ENCODE assay signal across 7 cellular contexts in genomic region chr6:11756292-11756691, GRCh38. TPM values are rescaled to one million over a fixed set of nuclear protein-coding genes. Genes with fewer than 3 reads are reported as not detected.
"Had no signal": no experiment of that assay in that cellular context is flagged by ENCODE, and none has a peak within 500 bp of the region (broad histone marks: within the 10 kb centered on the region; RNA-seq: fewer than 3 reads in every experiment).

No MANE protein-coding gene starts in this region.

- H3K4me3 Mint-ChIP-seq: GM23338, H9, HFFc6 had no signal

- ATAC-seq: GM23338, K562 had no signal

- H3K9me3 Mint-ChIP-seq: GM23338 had no signal

- DNase-seq: H9, HCEC 1CT, HFFc6, IMR-90, KG1 had no signal

- H3K27ac Mint-ChIP-seq: GM23338, H9, HFFc6 had no signal

- H3K4me2 ChIP-seq: GM23338 had no signal

- H3K4me3 ChIP-seq: GM23338, K562 had no signal

RNA-seq across cellular contexts. Expression of gene ADTRP, which starts 22.3 kb away (rescaled TPM):
- total RNA-seq: GM23338, H9 had no signal
- polyA plus RNA-seq: GM23338 had no signal
